Comparison of ENCODE assay signal across 1 cellular context in the genomic region with DNA sequence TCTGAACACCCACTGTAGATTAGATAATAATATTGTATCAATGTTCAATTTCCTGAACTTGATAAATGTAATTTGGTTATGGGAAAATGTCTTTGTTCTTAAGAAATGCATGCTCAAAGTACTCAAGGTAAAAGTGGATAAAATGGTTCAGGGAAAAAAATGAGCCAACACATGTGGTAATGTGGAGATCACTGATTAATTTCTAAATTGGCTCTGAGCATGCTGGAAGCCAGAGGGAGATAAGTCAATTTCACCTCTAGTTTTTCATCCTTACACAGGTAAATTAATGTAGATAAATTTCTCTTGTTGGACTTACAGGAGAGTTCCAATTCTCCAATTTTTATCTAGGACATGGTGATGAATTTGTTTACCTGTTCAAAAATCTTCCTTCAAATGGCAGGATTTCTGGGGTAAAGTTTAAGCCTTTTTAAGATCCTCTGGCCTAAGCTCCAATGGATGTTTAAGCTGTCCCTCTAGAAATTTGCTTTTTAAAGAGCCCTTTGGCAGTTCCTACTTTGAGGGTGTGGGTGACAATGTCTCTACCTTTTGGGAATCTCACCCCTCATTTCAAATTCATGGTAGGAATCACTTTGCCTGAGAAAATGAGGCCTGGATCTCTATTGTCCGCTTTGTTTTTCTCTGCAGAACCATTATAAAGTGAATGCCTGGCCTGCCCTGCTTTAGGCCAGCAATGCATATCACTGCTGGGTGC.
TF ChIP-seq lines count a peak whose summit lies in the region.

No MANE protein-coding gene starts in this region.

TF ChIP-seq in IMR-90, 13 proteins besides CTCF, POLR2A, EP300 and RAD21:
- TF ChIP-seq MXI1 (IDR thresholded peaks at IDR 0.05; ENCODE audit: borderline replicate concordance, low read depth, low read length) (no peak), MAZ (IDR thresholded peaks at IDR 0.05; ENCODE audit: borderline replicate concordance, low read depth, low read length) (no peak), CHD1 (IDR thresholded peaks at IDR 0.05; ENCODE audit: low read depth, low read length) (no peak), NFE2L2 (IDR thresholded peaks at IDR 0.05; ENCODE audit: low read depth, low read length) (no peak), FOS (IDR thresholded peaks at IDR 0.05; ENCODE audit: low read depth, low read length) (no peak), MAFK (IDR thresholded peaks at IDR 0.05; ENCODE audit: low read depth, low read length) (no peak), RFX5 (IDR thresholded peaks at IDR 0.05; ENCODE audit: low read depth, low read length) (no peak), CEBPB (IDR thresholded peaks at IDR 0.05; ENCODE audit: low read depth, low read length) (no peak), RCOR1 (IDR thresholded peaks at IDR 0.05; ENCODE audit: insufficient replicate concordance, low read length) (no peak), BHLHE40 (IDR thresholded peaks at IDR 0.05; ENCODE audit: low read depth, low read length) (no peak)
- TF ChIP-seq, protein P1, sequence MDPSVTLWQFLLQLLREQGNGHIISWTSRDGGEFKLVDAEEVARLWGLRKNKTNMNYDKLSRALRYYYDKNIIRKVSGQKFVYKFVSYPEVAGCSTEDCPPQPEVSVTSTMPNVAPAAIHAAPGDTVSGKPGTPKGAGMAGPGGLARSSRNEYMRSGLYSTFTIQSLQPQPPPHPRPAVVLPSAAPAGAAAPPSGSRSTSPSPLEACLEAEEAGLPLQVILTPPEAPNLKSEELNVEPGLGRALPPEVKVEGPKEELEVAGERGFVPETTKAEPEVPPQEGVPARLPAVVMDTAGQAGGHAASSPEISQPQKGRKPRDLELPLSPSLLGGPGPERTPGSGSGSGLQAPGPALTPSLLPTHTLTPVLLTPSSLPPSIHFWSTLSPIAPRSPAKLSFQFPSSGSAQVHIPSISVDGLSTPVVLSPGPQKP (IDR thresholded peaks at IDR 0.05; ENCODE audit: borderline replicate concordance, low read depth, low read length) = no peak
- TF ChIP-seq, protein P2, sequence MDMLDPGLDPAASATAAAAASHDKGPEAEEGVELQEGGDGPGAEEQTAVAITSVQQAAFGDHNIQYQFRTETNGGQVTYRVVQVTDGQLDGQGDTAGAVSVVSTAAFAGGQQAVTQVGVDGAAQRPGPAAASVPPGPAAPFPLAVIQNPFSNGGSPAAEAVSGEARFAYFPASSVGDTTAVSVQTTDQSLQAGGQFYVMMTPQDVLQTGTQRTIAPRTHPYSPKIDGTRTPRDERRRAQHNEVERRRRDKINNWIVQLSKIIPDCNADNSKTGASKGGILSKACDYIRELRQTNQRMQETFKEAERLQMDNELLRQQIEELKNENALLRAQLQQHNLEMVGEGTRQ (IDR thresholded peaks at IDR 0.05; ENCODE audit: low read depth, low read length) = no peak
